10 cellular contexts compared by ENCODE assay signal in genomic region chr19:40147693-40148347, GRCh38. TPM values are rescaled to one million over a fixed set of nuclear protein-coding genes. Genes with fewer than 3 reads are reported as not detected.
DNase-seq lines count a peak whose midpoint lies in the region; ATAC-seq and TF ChIP-seq lines count a peak whose summit lies in the region.
"Had no signal": no experiment of that assay in that cellular context is flagged by ENCODE, and none has a peak within 500 bp of the region (broad histone marks: within the 10 kb centered on the region; RNA-seq: fewer than 3 reads in every experiment).

No MANE protein-coding gene starts in this region.

- POLR2A ChIA-PET in activated CD4-positive, alpha-beta memory T cell treated with anti-CD3 and anti-CD28 coated beads for 36 hours (lab: Charles Lee) = no interaction called here
- POLR2A ChIA-PET in activated CD4-positive, alpha-beta memory T cell treated with anti-CD3 and anti-CD28 coated beads, Interleukin-2, amount 10 ng/mL, durations not matched to agents 7 days and 5 days (lab: Charles Lee) = no interaction called here

- no peak for TF ChIP-seq CTCF in esophagus muscularis mucosa (IDR thresholded peaks at IDR 0.05)

- no peak for TF ChIP-seq EP300 in esophagus muscularis mucosa (IDR thresholded peaks at IDR 0.05)

- no peaks in the 10 kb centered on the region for H3K36me3 Mint-ChIP-seq in activated CD4-positive, alpha-beta memory T cell treated with anti-CD3 and anti-CD28 coated beads for 36 hours
- H3K36me3 Mint-ChIP-seq in activated CD4-positive, alpha-beta memory T cell treated with anti-CD3 and anti-CD28 coated beads, Interleukin-2, amount 10 ng/mL, durations not matched to agents 7 days and 5 days (ENCODE audit: low read depth) = no peaks in the 10 kb centered on the region
- H3K36me3 Mint-ChIP-seq in stimulated activated naive CD8-positive, alpha-beta T cell treated with anti-CD3 and anti-CD28 coated beads, Interleukin-15, Interleukin-2, amounts not matched to agents 100 ng/mL and 50 ng/mL, for 24 hours (ENCODE audit: low read depth) = no peaks in the 10 kb centered on the region

- 48% methylated on average over 11 of the region's 21 CpGs for WGBS in esophagus muscularis mucosa

- ATAC-seq in GM19397 (IDR thresholded peaks at IDR 0.05; ENCODE audit: unreplicated experiment) (no peak), GM19324 (IDR thresholded peaks at IDR 0.05; ENCODE audit: low FRiP score, unreplicated experiment) (no peak), HG03108 (IDR thresholded peaks at IDR 0.05; ENCODE audit: unreplicated experiment) (no peak)

- H3K4me3 Mint-ChIP-seq in activated CD4-positive, alpha-beta memory T cell treated with anti-CD3 and anti-CD28 coated beads for 36 hours = no peak overlapping the region
- no peak overlapping the region for H3K4me3 Mint-ChIP-seq in activated CD4-positive, alpha-beta memory T cell treated with anti-CD3 and anti-CD28 coated beads, Interleukin-2, amount 10 ng/mL, durations not matched to agents 7 days and 5 days
- H3K4me3 Mint-ChIP-seq in stimulated activated naive CD8-positive, alpha-beta T cell treated with anti-CD3 and anti-CD28 coated beads, Interleukin-15, Interleukin-2, amounts not matched to agents 100 ng/mL and 50 ng/mL, for 24 hours = peak overlapping the region; percentile 3

- H3K36me3 ChIP-seq in esophagus muscularis mucosa = no peaks in the 10 kb centered on the region

- peaks cover 0 to 29% (median 0%) of the 10 kb centered on the region in 4 donors for H3K27me3 ChIP-seq in esophagus muscularis mucosa

- no peak for TF ChIP-seq POLR2A in esophagus muscularis mucosa (IDR thresholded peaks at IDR 0.05; ENCODE audit: low read depth)

- H3K9me3 ChIP-seq in esophagus muscularis mucosa = no peaks in the 10 kb centered on the region

- H3K4me3 ChIP-seq in esophagus muscularis mucosa = peak overlapping the region in 1 of 4 donors; percentile 20

- no peak overlapping the region for H3K27ac ChIP-seq in esophagus muscularis mucosa (replicated peaks in 1 of 4)

- H3K27me3 Mint-ChIP-seq in activated CD4-positive, alpha-beta memory T cell treated with anti-CD3 and anti-CD28 coated beads for 36 hours = no peaks in the 10 kb centered on the region
- no peaks in the 10 kb centered on the region for H3K27me3 Mint-ChIP-seq in activated CD4-positive, alpha-beta memory T cell treated with anti-CD3 and anti-CD28 coated beads, Interleukin-2, amount 10 ng/mL, durations not matched to agents 7 days and 5 days
- H3K27me3 Mint-ChIP-seq in stimulated activated naive CD8-positive, alpha-beta T cell treated with anti-CD3 and anti-CD28 coated beads, Interleukin-15, Interleukin-2, amounts not matched to agents 100 ng/mL and 50 ng/mL, for 24 hours = no peaks in the 10 kb centered on the region

- DNase-seq in activated CD4-positive, alpha-beta memory T cell treated with anti-CD3 and anti-CD28 coated beads for 36 hours = peak; percentile 36
- no peak for DNase-seq in activated CD4-positive, alpha-beta memory T cell treated with anti-CD3 and anti-CD28 coated beads, Interleukin-2, amount 10 ng/mL, durations not matched to agents 7 days and 5 days
- peak; percentile 83 for DNase-seq in RPMI7951 (ENCODE audit: low read depth)
- DNase-seq in esophagus muscularis mucosa (ENCODE audit: extremely low spot score) = peak; percentile 83
- DNase-seq: GF-D8, NCI-H1092 had no signal

- peaks cover 42% of the 10 kb centered on the region for H3K4me1 Mint-ChIP-seq in activated CD4-positive, alpha-beta memory T cell treated with anti-CD3 and anti-CD28 coated beads for 36 hours (ENCODE audit: low read depth)
- H3K4me1 Mint-ChIP-seq in activated CD4-positive, alpha-beta memory T cell treated with anti-CD3 and anti-CD28 coated beads, Interleukin-2, amount 10 ng/mL, durations not matched to agents 7 days and 5 days = peaks cover 40% of the 10 kb centered on the region
- H3K4me1 Mint-ChIP-seq in stimulated activated naive CD8-positive, alpha-beta T cell treated with anti-CD3 and anti-CD28 coated beads, Interleukin-15, Interleukin-2, amounts not matched to agents 100 ng/mL and 50 ng/mL, for 24 hours (ENCODE audit: low read depth) = peaks cover 58% of the 10 kb centered on the region

- no peaks in the 10 kb centered on the region for H3K9me3 Mint-ChIP-seq in activated CD4-positive, alpha-beta memory T cell treated with anti-CD3 and anti-CD28 coated beads for 36 hours
- no peaks in the 10 kb centered on the region for H3K9me3 Mint-ChIP-seq in activated CD4-positive, alpha-beta memory T cell treated with anti-CD3 and anti-CD28 coated beads, Interleukin-2, amount 10 ng/mL, durations not matched to agents 7 days and 5 days
- H3K9me3 Mint-ChIP-seq in stimulated activated naive CD8-positive, alpha-beta T cell treated with anti-CD3 and anti-CD28 coated beads, Interleukin-15, Interleukin-2, amounts not matched to agents 100 ng/mL and 50 ng/mL, for 24 hours = no peaks in the 10 kb centered on the region

- peaks cover 0 to 5% (median 2%) of the 10 kb centered on the region in 4 donors for H3K4me1 ChIP-seq in esophagus muscularis mucosa

- no peak overlapping the region for H3K27ac Mint-ChIP-seq in activated CD4-positive, alpha-beta memory T cell treated with anti-CD3 and anti-CD28 coated beads for 36 hours
- H3K27ac Mint-ChIP-seq in activated CD4-positive, alpha-beta memory T cell treated with anti-CD3 and anti-CD28 coated beads, Interleukin-2, amount 10 ng/mL, durations not matched to agents 7 days and 5 days = no peak overlapping the region
- H3K27ac Mint-ChIP-seq in stimulated activated naive CD8-positive, alpha-beta T cell treated with anti-CD3 and anti-CD28 coated beads, Interleukin-15, Interleukin-2, amounts not matched to agents 100 ng/mL and 50 ng/mL, for 24 hours = no peak overlapping the region

- intact Hi-C loops in activated CD4-positive, alpha-beta memory T cell treated with anti-CD3 and anti-CD28 coated beads for 36 hours (cut with micrococcal nuclease) = loop anchor here (10.0 kb wide), 1 partner anchor 137 kb away; the partner anchor contains the start of gene AKT2
- intact Hi-C loops in esophagus muscularis mucosa (cut with DNase I) = no loop called here

- CTCF ChIA-PET in activated CD4-positive, alpha-beta memory T cell treated with anti-CD3 and anti-CD28 coated beads for 36 hours (lab: Charles Lee) = interaction anchor here (0.9 to 1.1 kb wide), 2 partner anchors 8 to 17 kb away, joined by 3 to 5 read pairs; no protein-coding TSS in a partner anchor
- CTCF ChIA-PET in activated CD4-positive, alpha-beta memory T cell treated with anti-CD3 and anti-CD28 coated beads, Interleukin-2, amount 10 ng/mL, durations not matched to agents 7 days and 5 days (lab: Charles Lee) = no interaction called here

RNA-seq across cellular contexts. Expression of gene MAP3K10, which starts 43.4 kb away (rescaled TPM):
- total RNA-seq in activated CD4-positive, alpha-beta memory T cell treated with anti-CD3 and anti-CD28 coated beads for 36 hours = 10 to 100 TPM; 10.9 to 11.0 TPM
- total RNA-seq in activated CD4-positive, alpha-beta memory T cell treated with anti-CD3 and anti-CD28 coated beads, Interleukin-2, amount 10 ng/mL, durations not matched to agents 7 days and 5 days = 10 to 100 TPM; 17.3 to 18.0 TPM
- total RNA-seq in RPMI7951 (2014; rRNA removed; shearing (Covaris generic)) = 3.8 and 4.9 TPM in 2 replicates
- 10 to 100 TPM; 10.1 to 25.9 (median 20.8) TPM for total RNA-seq in esophagus muscularis mucosa

RNA-seq across cellular contexts. Expression of gene ZNF780A, which starts 57.1 kb away (rescaled TPM):
- total RNA-seq in activated CD4-positive, alpha-beta memory T cell treated with anti-CD3 and anti-CD28 coated beads for 36 hours = 10 to 100 TPM; 17.2 to 17.3 TPM
- 10 to 100 TPM; 21.3 to 25.3 TPM for total RNA-seq in activated CD4-positive, alpha-beta memory T cell treated with anti-CD3 and anti-CD28 coated beads, Interleukin-2, amount 10 ng/mL, durations not matched to agents 7 days and 5 days
- 24.3 and 26.0 TPM in 2 replicates for total RNA-seq in RPMI7951 (2014; rRNA removed; shearing (Covaris generic))
- total RNA-seq in esophagus muscularis mucosa = 10 to 100 TPM; 10.6 to 19.1 (median 14.9) TPM
